ENCODE assay signal across 14 cellular contexts in genomic region chr7:144454256-144455039, GRCh38. TPM values are rescaled to one million over a fixed set of nuclear protein-coding genes. Genes with fewer than 3 reads are reported as not detected.
A peak's percentile ranks its signal among the peaks of the same experiment; 100 is the strongest.
DNase-seq lines count a peak whose midpoint lies in the region; ATAC-seq, FAIRE-seq and TF ChIP-seq lines count a peak whose summit lies in the region.
"Had no signal": no experiment of that assay in that cellular context is flagged by ENCODE, and none has a peak within 500 bp of the region (broad histone marks: within the 10 kb centered on the region; RNA-seq: fewer than 3 reads in every experiment).

No MANE protein-coding gene starts in this region.

- H2AFZ ChIP-seq in endothelial cell of umbilical vein (ENCODE audit: low read depth, low read length) = no peak overlapping the region

- H3K4me1 ChIP-seq in endothelial cell of umbilical vein (ENCODE audit: control insufficient read depth, extremely low read depth, insufficient read depth, low read length) (no peaks in the 10 kb centered on the region), esophagus squamous epithelium (peaks cover 0 to 5% (median 0%) of the 10 kb centered on the region in 3 donors)
- H3K4me1 ChIP-seq in CD4-positive, alpha-beta memory T cell (ENCODE audit: insufficient read depth, low read length) = no peaks in the 10 kb centered on the region

- no peaks in the 10 kb centered on the region for H4K20me1 ChIP-seq in endothelial cell of umbilical vein (replicated peaks; ENCODE audit: control insufficient read depth, extremely low read depth, insufficient read depth, low read length)

- intact Hi-C loops in endothelial cell of umbilical vein (cut with micrococcal nuclease) = loop anchor here (2.0 kb wide), 1 partner anchor 332 kb away; no protein-coding TSS in a partner anchor
- intact Hi-C loops in esophagus squamous epithelium (cut with DNase I) = no loop called here
- intact Hi-C loops in CD4-positive, alpha-beta memory T cell (cut with micrococcal nuclease) = no loop called here

- H3K4me3 Mint-ChIP-seq in osteocyte (ENCODE audit: unreplicated experiment) = no peak overlapping the region
- no peak overlapping the region for H3K4me3 Mint-ChIP-seq in activated T-cell treated with anti-CD3 and anti-CD28 coated beads, Interleukin-2, amount 50 U/mL, for 4 hours
- H3K4me3 Mint-ChIP-seq in CD4-positive, alpha-beta memory T cell = no peak overlapping the region

- H3K9me3 Mint-ChIP-seq in osteocyte (ENCODE audit: unreplicated experiment) = no peaks in the 10 kb centered on the region
- H3K9me3 Mint-ChIP-seq in activated T-cell treated with anti-CD3 and anti-CD28 coated beads, Interleukin-2, amount 50 U/mL, for 4 hours = peaks cover 16% of the 10 kb centered on the region
- peaks cover 0 to 41% (median 23%) of the 10 kb centered on the region in 8 donors for H3K9me3 Mint-ChIP-seq in CD4-positive, alpha-beta memory T cell

- H3K27ac ChIP-seq in endothelial cell of umbilical vein (ENCODE audit: insufficient read depth, low read depth, low read length) (no peak overlapping the region), esophagus squamous epithelium (no peak overlapping the region)
- H3K27ac ChIP-seq in CD4-positive, alpha-beta memory T cell (ENCODE audit: low read depth, low read length) = no peak overlapping the region
- H3K27ac ChIP-seq: skin epidermis had no signal

- no peak overlapping the region for H3K4me3 ChIP-seq in endothelial cell of umbilical vein (replicated peaks in 1 of 3; ENCODE audit: insufficient read depth in 1 of 3, low read depth in 1 of 3, low read length in 3 of 3)
- H3K4me3 ChIP-seq in esophagus squamous epithelium = no peak overlapping the region
- no peak overlapping the region for H3K4me3 ChIP-seq in CD4-positive, alpha-beta memory T cell (ENCODE audit: low read length in 2 of 2)
- H3K4me3 ChIP-seq: K562, skin epidermis had no signal

- BruUV-seq in endothelial cell of umbilical vein (replicated peaks; lab: Mats Ljungman, UMichigan) = no TSS peak

- H3K36me3 ChIP-seq in endothelial cell of umbilical vein (ENCODE audit: control insufficient read depth in 2 of 2, extremely low read depth in 1 of 2, insufficient read depth in 2 of 2, low read length in 2 of 2) (no peaks in the 10 kb centered on the region), esophagus squamous epithelium (no peaks in the 10 kb centered on the region)
- H3K36me3 ChIP-seq in CD4-positive, alpha-beta memory T cell (ENCODE audit: insufficient read depth, low read length) = no peaks in the 10 kb centered on the region

- no peaks in the 10 kb centered on the region for H3K4me1 Mint-ChIP-seq in osteocyte (ENCODE audit: unreplicated experiment)
- H3K4me1 Mint-ChIP-seq in activated T-cell treated with anti-CD3 and anti-CD28 coated beads, Interleukin-2, amount 50 U/mL, for 4 hours (ENCODE audit: low read depth) = no peaks in the 10 kb centered on the region
- peaks cover 0 to 1% (median 0%) of the 10 kb centered on the region in 4 donors for H3K4me1 Mint-ChIP-seq in CD4-positive, alpha-beta memory T cell

- POLR2A ChIA-PET in endothelial cell of umbilical vein (lab: Charles Lee) = no interaction called here
- POLR2A ChIA-PET in CD4-positive, alpha-beta memory T cell (lab: Charles Lee; ENCODE audit: partially characterized antibody) = no interaction called here

- no peaks in the 10 kb centered on the region for H3K9me1 ChIP-seq in endothelial cell of umbilical vein (replicated peaks; ENCODE audit: control insufficient read depth, extremely low read depth, insufficient read depth, low read length)

- no peaks in the 10 kb centered on the region for H3K79me2 ChIP-seq in endothelial cell of umbilical vein (ENCODE audit: control insufficient read depth, insufficient read depth, low read length)

- dilution Hi-C loops in endothelial cell of umbilical vein (cut with MboI; ENCODE audit: extremely low pct_ligation_motif_present, low sequenced_read_pairs) = no loop called here

- FAIRE-seq in endothelial cell of umbilical vein (lab: Jason Lieb, UNC) = peak; percentile 26
- FAIRE-seq: K562 had no signal

- H3K4me2 ChIP-seq in endothelial cell of umbilical vein (ENCODE audit: insufficient read depth, low read length) = no peak overlapping the region

- TF ChIP-seq POLR2A in endothelial cell of umbilical vein (IDR thresholded peaks at IDR 0.05; ENCODE audit: low read depth, low read length) = no peak
- no peak for TF ChIP-seq POLR2A in esophagus squamous epithelium (IDR thresholded peaks at IDR 0.05)

- WGBS in esophagus squamous epithelium, 2 donors = 72 to 89% methylated on average over 3 of the region's 3 CpGs

- DNase-seq in GM13977 (ENCODE audit: low spot score) (no peak), NAMALWA (ENCODE audit: low spot score) (peak; percentile 9), endothelial cell of umbilical vein (ENCODE audit: low read depth, low spot score) (peak; percentile 29), osteocyte (ENCODE audit: extremely low spot score, unreplicated experiment) (no peak), esophagus squamous epithelium (lab: John Stamatoyannopoulos, UW) (no peak)
- DNase-seq in activated T-cell treated with anti-CD3 and anti-CD28 coated beads, Interleukin-2, amount 50 U/mL, for 4 hours = no peak
- DNase-seq in CD4-positive, alpha-beta memory T cell = no peak
- DNase-seq: activated gamma-delta T cell; effector memory CD4-positive, alpha-beta T cell; GF-D8; left colon; stimulated activated CD8-positive, alpha-beta memory T cell treated with anti-CD3 and anti-CD28 coated beads, Interleukin-4, amount 100 ng/mL, for 48 hours had no signal

- TF ChIP-seq CTCF in GM13977 (IDR thresholded peaks at IDR 0.05; ENCODE audit: extremely low read depth, insufficient read depth, missing control alignments) (peak; percentile 42), endothelial cell of umbilical vein (IDR thresholded peaks at IDR 0.05; ENCODE audit: extremely low read depth in 1 of 2, insufficient read depth in 1 of 2, low read depth in 1 of 2, low read length in 2 of 2) (peak; percentile 22 to 34), osteocyte (IDR thresholded peaks at IDR 0.05) (peak; percentile 27), esophagus squamous epithelium (IDR thresholded peaks at IDR 0.05) (peak in 2 of 6 experiments; percentile 23 to 26)

- no peak overlapping the region for H3K9ac ChIP-seq in endothelial cell of umbilical vein (replicated peaks; ENCODE audit: extremely low read depth, insufficient read depth, low read length)

- CTCF ChIA-PET in endothelial cell of umbilical vein (lab: Charles Lee) = interaction anchor here (0.6 to 2.9 kb wide), 8 partner anchors 10 to 1635 kb away, joined by 3 to 21 read pairs (median 5); no protein-coding TSS in a partner anchor
- CTCF ChIA-PET in CD4-positive, alpha-beta memory T cell (lab: Charles Lee; ENCODE audit: partially characterized antibody) = interaction anchor here (0.5 kb wide), 1 partner anchor 19 kb away, joined by 3 read pairs; no protein-coding TSS in a partner anchor

- in situ Hi-C loops in GM13977 (cut with MboI; ENCODE audit: low pct_unique_long_range_greater_than_20kb, low sequenced_read_pairs, unreplicated experiment) = no loop called here

- no peaks in the 10 kb centered on the region for H3K9me3 ChIP-seq in endothelial cell of umbilical vein (replicated peaks; ENCODE audit: control insufficient read depth, insufficient read depth, low read length)
- H3K9me3 ChIP-seq in esophagus squamous epithelium = no peaks in the 10 kb centered on the region
- H3K9me3 ChIP-seq in CD4-positive, alpha-beta memory T cell (ENCODE audit: control insufficient read depth in 1 of 2, low read length in 2 of 2) = peaks cover 0 to 4% of the 10 kb centered on the region in 2 donors

- no peak overlapping the region for H3K27ac Mint-ChIP-seq in osteocyte (ENCODE audit: unreplicated experiment)
- H3K27ac Mint-ChIP-seq in CD4-positive, alpha-beta memory T cell = no peak overlapping the region

- H3K27me3 Mint-ChIP-seq in osteocyte (ENCODE audit: unreplicated experiment) = no peaks in the 10 kb centered on the region
- H3K27me3 Mint-ChIP-seq in activated T-cell treated with anti-CD3 and anti-CD28 coated beads, Interleukin-2, amount 50 U/mL, for 4 hours (ENCODE audit: low read depth) = no peaks in the 10 kb centered on the region
- H3K27me3 Mint-ChIP-seq in CD4-positive, alpha-beta memory T cell = no peaks in the 10 kb centered on the region

- no peaks in the 10 kb centered on the region for H3K27me3 ChIP-seq in endothelial cell of umbilical vein (ENCODE audit: control insufficient read depth in 2 of 2, insufficient read depth in 2 of 2, low read length in 2 of 2)
- H3K27me3 ChIP-seq in esophagus squamous epithelium = no peaks in the 10 kb centered on the region
- no peaks in the 10 kb centered on the region for H3K27me3 ChIP-seq in CD4-positive, alpha-beta memory T cell (ENCODE audit: insufficient read depth, low read length)

- no peak for ATAC-seq in activated T-cell treated with anti-CD3 and anti-CD28 coated beads, Interleukin-2, amount 50 U/mL, for 4 hours
- ATAC-seq: K562, left colon had no signal

- no peaks in the 10 kb centered on the region for H3K36me3 Mint-ChIP-seq in osteocyte (ENCODE audit: unreplicated experiment)
- H3K36me3 Mint-ChIP-seq in activated T-cell treated with anti-CD3 and anti-CD28 coated beads, Interleukin-2, amount 50 U/mL, for 4 hours (ENCODE audit: insufficient read depth) = peaks cover 24% of the 10 kb centered on the region
- H3K36me3 Mint-ChIP-seq in CD4-positive, alpha-beta memory T cell = peaks cover 39 to 59% of the 10 kb centered on the region in 2 donors

TF ChIP-seq in endothelial cell of umbilical vein, 7 proteins besides CTCF, POLR2A, EP300 and RAD21 (continues in another document):
- no peak for TF ChIP-seq POLR2AphosphoS5 (IDR thresholded peaks at IDR 0.05; ENCODE audit: insufficient read depth, low read depth, low read length)
- TF ChIP-seq EZH2 (IDR thresholded peaks at IDR 0.05; ENCODE audit: borderline replicate concordance, low read depth, low read length, severe bottlenecking) = no peak
- no peak for TF ChIP-seq JUN (IDR thresholded peaks at IDR 0.05; ENCODE audit: borderline replicate concordance, insufficient read depth, insufficient read length, low read depth)
- TF ChIP-seq FOS (IDR thresholded peaks at IDR 0.05; ENCODE audit: borderline replicate concordance, insufficient read depth, low read length) = no peak

RNA-seq across cellular contexts. Expression of gene NOBOX, which starts 51.0 kb away (rescaled TPM):
- total RNA-seq in endothelial cell of umbilical vein = not detected in 2 replicates
- polyA plus RNA-seq in endothelial cell of umbilical vein = not detected in 2 replicates
- polyA plus RNA-seq in endothelial cell of umbilical vein (2011; cell fraction: cytosol; rRNA removed) = not detected in 2 replicates
- polyA plus RNA-seq in endothelial cell of umbilical vein (2011; cell fraction: nucleus; rRNA removed) = not detected in 2 replicates
- polyA plus RNA-seq in endothelial cell of umbilical vein (2012) = not detected in 2 replicates
- not detected in 2 replicates for polyA minus RNA-seq in endothelial cell of umbilical vein
- polyA minus RNA-seq in endothelial cell of umbilical vein (2011; cell fraction: cytosol; rRNA and poly(A)+ RNA removed) = not detected
- not detected in 2 replicates for polyA minus RNA-seq in endothelial cell of umbilical vein (2011; cell fraction: nucleus; rRNA and poly(A)+ RNA removed)
- total RNA-seq in osteocyte = not detected in 2 replicates
- not detected for total RNA-seq in esophagus squamous epithelium
- not detected for total RNA-seq in activated T-cell treated with anti-CD3 and anti-CD28 coated beads, Interleukin-2, amount 50 U/mL, for 4 hours
- not detected for total RNA-seq in CD4-positive, alpha-beta memory T cell
- polyA plus RNA-seq in CD4-positive, alpha-beta memory T cell = not detected
- total RNA-seq: K562, left colon had no signal
- polyA plus RNA-seq: K562 had no signal

Comparison
In these comparisons a context has a peak if more than half of its experiments do, and no peak if none do; other contexts are left out.
1. DNase-seq: peak in NAMALWA (single experiment) and endothelial cell of umbilical vein (single experiment); none in GM13977 (single experiment), osteocyte (single experiment), esophagus squamous epithelium (single experiment), activated T-cell treated with anti-CD3 and anti-CD28 coated beads, Interleukin-2, amount 50 U/mL, for 4 hours (single experiment) and CD4-positive, alpha-beta memory T cell (0 of 5).